ENCODE assay signal across 21 cellular contexts in genomic region chr2:203399031-203399430, GRCh38.
"Had no signal": no experiment of that assay in that cellular context is flagged by ENCODE, and none has a peak within 500 bp of the region (broad histone marks: within the 10 kb centered on the region; RNA-seq: fewer than 3 reads in every experiment).

No MANE protein-coding gene starts in this region.

- H3K4me3 Mint-ChIP-seq: naive thymus-derived CD4-positive, alpha-beta T cell; nephron progenitor cell had no signal

- H3K36me3 ChIP-seq: uterus had no signal

- H2AFZ ChIP-seq: hepatocyte had no signal

- H3K27me3 ChIP-seq: dorsolateral prefrontal cortex, hepatocyte, sigmoid colon, stomach, upper lobe of left lung, uterus had no signal

- DNase-seq: cortex of kidney; dorsolateral prefrontal cortex; effector CD8-positive, alpha-beta T cell; head of caudate nucleus; kidney; left cardiac atrium; left ventricle myocardium inferior; mesenchymal stem cell; naive thymus-derived CD4-positive, alpha-beta T cell; nephron progenitor cell; sigmoid colon; small intestine; stimulated activated CD4-positive, alpha-beta T cell treated with anti-CD3 and anti-CD28 coated beads, Interleukin-12 subunit alpha, Interleukin-12 subunit beta, amount 100 ng/mL, for 4 hours; stimulated activated naive CD4-positive, alpha-beta T cell; stomach; substantia nigra; upper lobe of left lung; uterus had no signal

- H3K4me2 ChIP-seq: hepatocyte had no signal

- ATAC-seq: left cardiac atrium; naive thymus-derived CD4-positive, alpha-beta T cell had no signal

- H3K4me3 ChIP-seq: dorsolateral prefrontal cortex, hepatocyte, left ventricle myocardium inferior, lung, sigmoid colon, stomach, thoracic aorta, upper lobe of left lung, uterus had no signal

- FAIRE-seq: kidney, small intestine had no signal

- H3K4me1 ChIP-seq: upper lobe of left lung, uterus had no signal

- H3K4me1 Mint-ChIP-seq: naive thymus-derived CD4-positive, alpha-beta T cell; nephron progenitor cell had no signal

- H3K9me3 ChIP-seq: left ventricle myocardium inferior, sigmoid colon, stomach, thoracic aorta, upper lobe of left lung, uterus had no signal

- H3K27me3 Mint-ChIP-seq: naive thymus-derived CD4-positive, alpha-beta T cell had no signal

- H3K27ac Mint-ChIP-seq: nephron progenitor cell had no signal

- H3K27ac ChIP-seq: dorsolateral prefrontal cortex, hepatocyte, left ventricle myocardium inferior, sigmoid colon, stomach, thoracic aorta, upper lobe of left lung, uterus had no signal
